8 cellular contexts compared by ENCODE assay signal in genomic region chr2:138502253-138503086, GRCh38. TPM values are rescaled to one million over a fixed set of nuclear protein-coding genes. Genes with fewer than 3 reads are reported as not detected.
A peak's percentile ranks its signal among the peaks of the same experiment; 100 is the strongest.
DNase-seq lines count a peak whose midpoint lies in the region; ATAC-seq, FAIRE-seq and TF ChIP-seq lines count a peak whose summit lies in the region.

No MANE protein-coding gene starts in this region.

- peak overlapping the region; percentile 93 for H2AFZ ChIP-seq in neuronal stem cell (ENCODE audit: low read length)

- H4K8ac ChIP-seq in neuronal stem cell (ENCODE audit: low read depth, low read length), result no peak overlapping the region

- TF ChIP-seq POLR2A in A549 (IDR thresholded peaks at IDR 0.05; ENCODE audit: low read length), result no peak

- H3K27me3 ChIP-seq in HUES6 (ENCODE audit: control insufficient read depth, insufficient read depth, low read length), result no peaks in the 10 kb centered on the region
- H3K27me3 ChIP-seq in neuronal stem cell (ENCODE audit: control insufficient read depth in 3 of 3, insufficient read depth in 3 of 3, low read depth in 1 of 3, low read length in 3 of 3), result no peaks in the 10 kb centered on the region

- H2BK12ac ChIP-seq in neuronal stem cell (ENCODE audit: low read length), result no peak overlapping the region

- H3K9me3 ChIP-seq in A549, result no peaks in the 10 kb centered on the region
- H3K9me3 ChIP-seq in HUES6 (ENCODE audit: control insufficient read depth, insufficient read depth, low read depth, low read length), result no peaks in the 10 kb centered on the region
- H3K9me3 ChIP-seq in neuronal stem cell (replicated peaks in 1 of 2; ENCODE audit: control insufficient read depth in 2 of 2, insufficient read depth in 1 of 2, low read depth in 1 of 2, low read length in 2 of 2), result no peaks in the 10 kb centered on the region

- H3K4me3 Mint-ChIP-seq in WTC11, result peak overlapping the region; percentile 95

- peaks cover 8% of the 10 kb centered on the region for H3K79me1 ChIP-seq in neuronal stem cell (ENCODE audit: low read depth, low read length)

- H2BK120ac ChIP-seq in neuronal stem cell (ENCODE audit: low read depth, low read length), result no peak overlapping the region

- H3K9ac ChIP-seq in HUES6 (ENCODE audit: low read length) (peak overlapping the region; percentile 80), neuronal stem cell (ENCODE audit: low read depth, low read length, poor library complexity) (peak overlapping the region; percentile 81)

- WGBS in A549 (ENCODE audit: missing lambda C conversion rate), result 10% methylated on average over 26 of the region's 26 CpGs
- no CpG with 5 or more reads among the region's 26 CpGs for whole genome bisulfite sequencing in neuronal stem cell (ENCODE audit: extremely low coverage in 2 of 2, insufficient read length in 2 of 2, insufficient replicate concordance in 1 of 2), 2 donors

- peak overlapping the region; percentile 95 for H3K27ac Mint-ChIP-seq in WTC11

- no peak overlapping the region for H2AK5ac ChIP-seq in neuronal stem cell (ENCODE audit: low read depth, low read length)

- peak overlapping the region; percentile 99 for H3K18ac ChIP-seq in neuronal stem cell (ENCODE audit: low read length)

- no peaks in the 10 kb centered on the region for H3K27me3 Mint-ChIP-seq in WTC11 (ENCODE audit: low read depth)

- H3K36me3 Mint-ChIP-seq in WTC11, result no peaks in the 10 kb centered on the region

- H3K4me3 ChIP-seq in A549 (peak overlapping the region; percentile 68), HUES6 (ENCODE audit: low read depth, low read length) (peak overlapping the region; percentile 95), fibroblast of villous mesenchyme (ENCODE audit: low read depth, low read length) (peak overlapping the region; percentile 80), neuronal stem cell (ENCODE audit: low read length in 2 of 2) (peak overlapping the region; percentile 93 to 95)

- H3K14ac ChIP-seq in neuronal stem cell (ENCODE audit: low read length), result peak overlapping the region; percentile 89

- no peak for TF ChIP-seq EP300 in A549 (IDR thresholded peaks at IDR 0.05)

- no peaks in the 10 kb centered on the region for H3K9me3 Mint-ChIP-seq in WTC11

- no peak for TF ChIP-seq RAD21 in A549 (conservative IDR thresholded peaks at IDR 0.05 in 1 of 2, IDR thresholded peaks at IDR 0.05 in 1 of 2)

- peak overlapping the region; percentile 96 for H2BK5ac ChIP-seq in neuronal stem cell (ENCODE audit: low read length)

- TF ChIP-seq CTCF in A549 (IDR thresholded peaks at IDR 0.05), result no peak
- TF ChIP-seq CTCF in WTC11 (IDR thresholded peaks at IDR 0.05), result no peak
- TF ChIP-seq CTCF in fibroblast of villous mesenchyme (IDR thresholded peaks at IDR 0.05; ENCODE audit: insufficient read depth, low read depth, low read length), result no peak

- no peak overlapping the region for H4K91ac ChIP-seq in neuronal stem cell (ENCODE audit: low read depth, low read length, poor library complexity)

- peak overlapping the region; percentile 93 for H3K23ac ChIP-seq in neuronal stem cell (ENCODE audit: low read depth, low read length, poor library complexity)

- H3K4me1 ChIP-seq in A549, result peaks cover 49% of the 10 kb centered on the region
- H3K4me1 ChIP-seq in HUES6 (ENCODE audit: control insufficient read depth, insufficient read depth, low read length), result peaks cover 31% of the 10 kb centered on the region
- peaks cover 4 to 6% of the 10 kb centered on the region in 2 donors for H3K4me1 ChIP-seq in neuronal stem cell (ENCODE audit: control insufficient read depth in 2 of 2, insufficient read depth in 1 of 2, low read depth in 1 of 2, low read length in 2 of 2)

- FAIRE-seq in A549 (lab: Jason Lieb, UNC), result no peak

- peak overlapping the region; percentile 67 for H2BK15ac ChIP-seq in neuronal stem cell (ENCODE audit: low read length)

- H3K4me2 ChIP-seq in A549 (peak overlapping the region; percentile 93), neuronal stem cell (ENCODE audit: insufficient read depth, low read length, poor library complexity, severe bottlenecking) (peak overlapping the region; percentile 78)

- POLR2A ChIA-PET in A549 (lab: Yijun Ruan, JAX) (interaction anchor here (1.3 kb wide), 1 partner anchor 14 kb away, joined by 5 read pairs; no protein-coding TSS in a partner anchor), WTC11 (lab: Charles Lee) (interaction anchor here (1.0 kb wide), 1 partner anchor 12 kb away, joined by 3 read pairs; no protein-coding TSS in a partner anchor)

- CTCF ChIA-PET in A549 (lab: Yijun Ruan, JAX), result interaction anchor here (1.4 kb wide), 1 partner anchor 13 kb away, joined by 3 read pairs; no protein-coding TSS in a partner anchor
- CTCF ChIA-PET in WTC11 (lab: Charles Lee), result interaction anchor here (1.0 kb wide), 1 partner anchor 147 kb away, joined by 4 read pairs; no protein-coding TSS in a partner anchor

- ATAC-seq in A549 (peak; percentile 13 to 19; a peak in 5 of 6 replicates), GM18498 (IDR thresholded peaks at IDR 0.05; ENCODE audit: unreplicated experiment) (peak; percentile 2), WTC11 (peak; percentile 15)

- H3K27ac ChIP-seq in A549 (peak overlapping the region; percentile 92 to 96), HUES6 (ENCODE audit: low read depth, low read length) (peak overlapping the region; percentile 78; the same call in 1 of the 2 replicates), neuronal stem cell (replicated peaks; ENCODE audit: low read length) (peak overlapping the region; percentile 87)

- H3K36me3 ChIP-seq in HUES6 (ENCODE audit: control insufficient read depth, insufficient read depth, low read length) (no peaks in the 10 kb centered on the region), neuronal stem cell (replicated peaks in 1 of 2; ENCODE audit: control insufficient read depth in 2 of 2, insufficient read depth in 2 of 2, low read length in 2 of 2) (no peaks in the 10 kb centered on the region)

- DNase-seq in A549 (ENCODE audit: low read depth in 1 of 2, low spot score in 1 of 2) (no peak), WTC11 (ENCODE audit: low spot score) (no peak), fibroblast of villous mesenchyme (ENCODE audit: low read depth) (no peak), neuronal stem cell (ENCODE audit: low spot score) (no peak), NCI-H774 (lab: John Stamatoyannopoulos, UW) (no peak), iPS-NIHi7 (ENCODE audit: extremely low spot score) (no peak)

- H3K4me1 Mint-ChIP-seq in WTC11, result peaks cover 45% of the 10 kb centered on the region

- peak overlapping the region; percentile 53 for H3K4ac ChIP-seq in neuronal stem cell (ENCODE audit: low read length)

TF ChIP-seq in A549, 52 proteins besides CTCF, POLR2A, EP300 and RAD21:
- no peak for TF ChIP-seq HOXB13 (CRISPR knock-in tag; IDR thresholded peaks at IDR 0.05; ENCODE audit: low read depth)
- TF ChIP-seq SMC3 (IDR thresholded peaks at IDR 0.05), result no peak
- TF ChIP-seq ZSCAN20 (CRISPR knock-in tag; IDR thresholded peaks at IDR 0.05), result no peak
- no peak for TF ChIP-seq KDM1A (IDR thresholded peaks at IDR 0.05; ENCODE audit: low read depth)
- no peak for TF ChIP-seq CHD2 (IDR thresholded peaks at IDR 0.05; ENCODE audit: low read length, partially characterized antibody)
TF ChIP-seq in A549: peak in this region for 0.

TF ChIP-seq in WTC11, 78 proteins besides CTCF, POLR2A, EP300 and RAD21:
- no peak for TF ChIP-seq E2F1 (CRISPR knock-in tag; IDR thresholded peaks at IDR 0.05)
TF ChIP-seq in WTC11: peak in this region for 0.

RNA-seq across cellular contexts. Expression of gene SPOPL, which starts 0.9 kb away (rescaled TPM):
- polyA plus RNA-seq in A549 (2011; rRNA removed), result 16.2 and 16.9 TPM in 2 replicates
- 4.3 and 4.4 TPM in 2 replicates for polyA plus RNA-seq in A549 (2012; cell fraction: cytosol; rRNA removed)
- polyA plus RNA-seq in A549 (2012; cell fraction: nucleus; rRNA removed), result 2.3 and 2.5 TPM in 2 replicates
- polyA plus RNA-seq in A549 (2017; fragmentation: RNase III; extraction: RNeasy Plus Mini Kit Qiagen cat#74134 plus additional on column Dnase treatment), result 7.2 to 8.2 TPM (median 7.4 TPM) in 3 replicates
- polyA minus RNA-seq in A549 (2011; rRNA and poly(A)+ RNA removed), result 7.3 and 8.1 TPM in 2 replicates
- total RNA-seq in WTC11 (2021), result 10.3 to 13.3 TPM (median 11.4 TPM) in 3 replicates
- 13.2 and 21.6 TPM in 2 replicates for total RNA-seq in fibroblast of villous mesenchyme
- polyA plus RNA-seq in neuronal stem cell (2013, experiment 1 of 2), result 6.9 TPM
- polyA plus RNA-seq in neuronal stem cell (2013, experiment 2 of 2), result 6.5 TPM
